Comparison of ENCODE assay signal across 27 cellular contexts in genomic region chr2:1099418-1099817, GRCh38.
"Had no signal": no experiment of that assay in that cellular context is flagged by ENCODE, and none has a peak within 500 bp of the region (broad histone marks: within the 10 kb centered on the region; RNA-seq: fewer than 3 reads in every experiment).

No MANE protein-coding gene starts in this region.

- H3K4me3 Mint-ChIP-seq: naive thymus-derived CD8-positive, alpha-beta T cell; nephron; neural crest cell; stimulated activated naive B cell treated with anti-CD40 and anti-IgM and Interleukin-4, amounts not matched to agents 10 μg/mL and 1 μg/mL and 100 μg/mL, for 72 hours; stimulated activated naive CD8-positive, alpha-beta T cell treated with anti-CD3 and anti-CD28 coated beads, Interleukin-15, Interleukin-2, amounts not matched to agents 100 ng/mL and 50 ng/mL, for 24 hours had no signal

- H3K36me3 ChIP-seq: left lung, lower lobe of right lung, ovary, right atrium auricular region, right lobe of liver, tibial nerve, upper lobe of left lung had no signal

- H3K4me2 ChIP-seq: smooth muscle cell had no signal

- H3K4me1 ChIP-seq: left lung, lower lobe of right lung, right atrium auricular region, right lobe of liver, tibial nerve, upper lobe of left lung had no signal

- H3K27ac Mint-ChIP-seq: naive thymus-derived CD8-positive, alpha-beta T cell; nephron; progenitor cell of endocrine pancreas; stimulated activated naive B cell treated with anti-CD40 and anti-IgM and Interleukin-4, amounts not matched to agents 10 μg/mL and 1 μg/mL and 100 μg/mL, for 72 hours; stimulated activated naive CD8-positive, alpha-beta T cell treated with anti-CD3 and anti-CD28 coated beads, Interleukin-15, Interleukin-2, amounts not matched to agents 100 ng/mL and 50 ng/mL, for 24 hours had no signal

- DNase-seq: head of caudate nucleus; hippocampal formation; kidney glomerular epithelial cell; left colon; left lung; lower lobe of right lung; mammary epithelial cell; mesenchymal stem cell; naive thymus-derived CD8-positive, alpha-beta T cell; ovary; right lobe of liver; stimulated activated CD4-positive, alpha-beta T cell treated with anti-CD3 and anti-CD28 coated beads, Interleukin-1b, Interleukin-23, amount 100 ng/mL, for 48 hours; stimulated activated CD4-positive, alpha-beta T cell treated with anti-CD3 and anti-CD28 coated beads, Interleukin-2, amount 100 ng/mL, for 48 hours; stimulated activated CD4-positive, alpha-beta T cell treated with anti-CD3 and anti-CD28 coated beads, Interleukin-4, amount 100 ng/mL, for 4 hours; stimulated activated CD8-positive, alpha-beta memory T cell treated with anti-CD3 and anti-CD28 coated beads, Interleukin-4, amount 100 ng/mL, for 48 hours; stimulated activated naive B cell treated with anti-CD40 and anti-IgM and Interleukin-4, amounts not matched to agents 10 μg/mL and 1 μg/mL and 100 μg/mL, for 72 hours; substantia nigra had no signal

- H3K27me3 ChIP-seq: left lung, ovary, right atrium auricular region, right lobe of liver, tibial nerve, upper lobe of left lung had no signal

- H3K9me3 Mint-ChIP-seq: naive thymus-derived CD8-positive, alpha-beta T cell; nephron; neural crest cell; stimulated activated naive B cell treated with anti-CD40 and anti-IgM and Interleukin-4, amounts not matched to agents 10 μg/mL and 1 μg/mL and 100 μg/mL, for 72 hours; stimulated activated naive CD8-positive, alpha-beta T cell treated with anti-CD3 and anti-CD28 coated beads, Interleukin-15, Interleukin-2, amounts not matched to agents 100 ng/mL and 50 ng/mL, for 24 hours had no signal

- H3K4me3 ChIP-seq: left lung, lower lobe of right lung, ovary, right atrium auricular region, right lobe of liver, smooth muscle cell, tibial nerve, upper lobe of left lung had no signal

- H3K27ac ChIP-seq: left lung, lower lobe of right lung, ovary, right atrium auricular region, right lobe of liver, tibial nerve, upper lobe of left lung had no signal

- H3K36me3 Mint-ChIP-seq: stimulated activated naive B cell treated with anti-CD40 and anti-IgM and Interleukin-4, amounts not matched to agents 10 μg/mL and 1 μg/mL and 100 μg/mL, for 72 hours had no signal

- ATAC-seq: left colon; left lung; lower lobe of right lung; naive thymus-derived CD8-positive, alpha-beta T cell; stimulated activated naive B cell treated with anti-CD40 and anti-IgM and Interleukin-4, amounts not matched to agents 10 μg/mL and 1 μg/mL and 100 μg/mL, for 72 hours had no signal

- H3K9me3 ChIP-seq: left lung, lower lobe of right lung, ovary, right atrium auricular region, right lobe of liver, tibial nerve, upper lobe of left lung had no signal

- FAIRE-seq: keratinocyte, urothelium cell line had no signal

- H3K27me3 Mint-ChIP-seq: naive thymus-derived CD8-positive, alpha-beta T cell; stimulated activated naive CD8-positive, alpha-beta T cell treated with anti-CD3 and anti-CD28 coated beads, Interleukin-15, Interleukin-2, amounts not matched to agents 100 ng/mL and 50 ng/mL, for 24 hours had no signal
